ENCODE assay signal across 25 cellular contexts in the genomic region with DNA sequence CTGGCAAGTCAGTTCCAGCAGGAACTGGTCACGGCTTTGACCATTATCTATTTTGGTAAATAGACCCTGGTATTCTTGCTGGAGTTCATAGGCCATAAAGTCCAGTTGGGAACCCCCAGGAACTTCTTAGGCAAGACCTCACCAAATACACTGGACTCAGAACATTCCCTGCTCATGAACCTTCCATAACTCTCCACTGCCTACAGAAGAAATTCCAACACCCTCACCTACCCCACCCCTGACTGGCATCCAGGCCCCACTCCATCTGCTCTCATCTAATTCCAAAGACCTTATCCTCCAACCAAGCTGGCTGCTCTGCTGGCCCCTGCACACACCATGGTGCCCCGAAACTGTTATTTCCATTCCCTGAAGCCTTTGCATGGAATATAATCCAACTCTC. TPM values are rescaled to one million over a fixed set of nuclear protein-coding genes. Genes with fewer than 3 reads are reported as not detected.
DNase-seq lines count a peak whose midpoint lies in the region; ATAC-seq and TF ChIP-seq lines count a peak whose summit lies in the region.
"Had no signal": no experiment of that assay in that cellular context is flagged by ENCODE, and none has a peak within 500 bp of the region (broad histone marks: within the 10 kb centered on the region; RNA-seq: fewer than 3 reads in every experiment).

No MANE protein-coding gene starts in this region.

- H3K79me2 ChIP-seq in trophoblast cell (ENCODE audit: control insufficient read depth, insufficient read depth, low read length, poor library complexity), result peaks cover 2% of the 10 kb centered on the region
- peaks cover 4% of the 10 kb centered on the region for H3K79me2 ChIP-seq in smooth muscle cell (ENCODE audit: low read depth)

- peak overlapping the region; percentile 10 for H4K91ac ChIP-seq in trophoblast cell (ENCODE audit: low read depth, low read length)

- H3K4me2 ChIP-seq in trophoblast cell (ENCODE audit: low read length) (no peak overlapping the region), smooth muscle cell (no peak overlapping the region)

- TF ChIP-seq CTCF in HL-60 (IDR thresholded peaks at IDR 0.05; ENCODE audit: insufficient read depth, low read length) (no peak), chondrocyte (IDR thresholded peaks at IDR 0.05) (no peak), esophagus squamous epithelium (IDR thresholded peaks at IDR 0.05) (no peak), smooth muscle cell (IDR thresholded peaks at IDR 0.05; ENCODE audit: borderline replicate concordance, insufficient read depth, poor library complexity, severe bottlenecking) (no peak)

- H4K12ac ChIP-seq in trophoblast cell (ENCODE audit: low read depth, low read length), result no peak overlapping the region

- H2BK120ac ChIP-seq in trophoblast cell (ENCODE audit: insufficient read depth, low read length, poor library complexity), result no peak overlapping the region

- H3K27me3 Mint-ChIP-seq in activated CD4-positive, alpha-beta T cell treated with anti-CD3 and anti-CD28 coated beads, Interleukin-2, amount 10 ng/mL, durations not matched to agents 24 days and 14 days, result no peaks in the 10 kb centered on the region
- no peaks in the 10 kb centered on the region for H3K27me3 Mint-ChIP-seq in chondrocyte (ENCODE audit: low read depth)
- H3K27me3 Mint-ChIP-seq: effector memory CD8-positive, alpha-beta T cell had no signal

- no peak overlapping the region for H2AFZ ChIP-seq in trophoblast cell (ENCODE audit: insufficient read depth, low read length, poor library complexity)
- H2AFZ ChIP-seq in smooth muscle cell (ENCODE audit: low read depth), result no peak overlapping the region

- H3K4me1 Mint-ChIP-seq in activated CD4-positive, alpha-beta T cell treated with anti-CD3 and anti-CD28 coated beads, Interleukin-2, amount 10 ng/mL, durations not matched to agents 24 days and 14 days, result peaks cover 31% of the 10 kb centered on the region
- peaks cover 37% of the 10 kb centered on the region for H3K4me1 Mint-ChIP-seq in chondrocyte (ENCODE audit: low read depth)

- peaks cover 7% of the 10 kb centered on the region for H3K36me3 Mint-ChIP-seq in activated CD4-positive, alpha-beta T cell treated with anti-CD3 and anti-CD28 coated beads, Interleukin-2, amount 10 ng/mL, durations not matched to agents 24 days and 14 days (ENCODE audit: low read depth)
- H3K36me3 Mint-ChIP-seq in chondrocyte (ENCODE audit: low read depth), result peaks cover 4% of the 10 kb centered on the region

- no peak overlapping the region for H3K4ac ChIP-seq in trophoblast cell (ENCODE audit: low read depth, low read length)

- H3K9me3 ChIP-seq in trophoblast cell (ENCODE audit: insufficient read depth, low read depth, low read length) (no peaks in the 10 kb centered on the region), esophagus squamous epithelium (no peaks in the 10 kb centered on the region), smooth muscle cell (replicated peaks; ENCODE audit: low read depth) (no peaks in the 10 kb centered on the region)
- H3K9me3 ChIP-seq: left ventricle myocardium inferior, prostate gland, sigmoid colon, transverse colon had no signal

- H2BK5ac ChIP-seq in trophoblast cell (ENCODE audit: low read depth, low read length, poor library complexity), result no peak overlapping the region

- H3K9ac ChIP-seq in trophoblast cell (ENCODE audit: low read length), result no peak overlapping the region
- no peak overlapping the region for H3K9ac ChIP-seq in smooth muscle cell (ENCODE audit: low read depth)

- H3K27ac ChIP-seq in HL-60 (replicated peaks), result peak overlapping the region; percentile 95
- no peak overlapping the region for H3K27ac ChIP-seq in trophoblast cell (ENCODE audit: low read depth, low read length)
- H3K27ac ChIP-seq in esophagus squamous epithelium, result no peak overlapping the region
- no peak overlapping the region for H3K27ac ChIP-seq in smooth muscle cell (ENCODE audit: low read depth)
- H3K27ac ChIP-seq: left ventricle myocardium inferior, prostate gland, sigmoid colon, transverse colon had no signal

- TF ChIP-seq POLR2A in esophagus squamous epithelium (IDR thresholded peaks at IDR 0.05), result no peak

- H4K8ac ChIP-seq in trophoblast cell (ENCODE audit: low read depth, low read length), result no peak overlapping the region

- H3K23ac ChIP-seq in trophoblast cell (ENCODE audit: low read length), result no peak overlapping the region

- no CpG with 5 or more reads among the region's 2 CpGs for WGBS in trophoblast cell (ENCODE audit: extremely low coverage, insufficient coverage, insufficient read length)
- WGBS in esophagus squamous epithelium, 2 donors, result 91 to 100% methylated on average over 2 of the region's 2 CpGs
- WGBS in smooth muscle cell (ENCODE audit: low lambda C conversion rate), result 94% methylated on average over 2 of the region's 2 CpGs

- no peaks in the 10 kb centered on the region for H3F3A ChIP-seq in smooth muscle cell (ENCODE audit: low read depth)

- peak overlapping the region; percentile 25 for H3K4me3 Mint-ChIP-seq in activated CD4-positive, alpha-beta T cell treated with anti-CD3 and anti-CD28 coated beads, Interleukin-2, amount 10 ng/mL, durations not matched to agents 24 days and 14 days
- H3K4me3 Mint-ChIP-seq in chondrocyte (ENCODE audit: unreplicated experiment), result no peak overlapping the region
- H3K4me3 Mint-ChIP-seq: effector memory CD8-positive, alpha-beta T cell had no signal

- peaks cover 7% of the 10 kb centered on the region for H4K20me1 ChIP-seq in smooth muscle cell (ENCODE audit: low read depth)

- H3K79me1 ChIP-seq in trophoblast cell (ENCODE audit: low read length), result peaks cover 6% of the 10 kb centered on the region

- ATAC-seq in HG02763 (IDR thresholded peaks at IDR 0.05; ENCODE audit: unreplicated experiment), result no peak
- ATAC-seq: effector memory CD8-positive, alpha-beta T cell; esophagus mucosa had no signal

- H3K36me3 ChIP-seq in trophoblast cell (ENCODE audit: control insufficient read depth in 1 of 2, insufficient read depth in 2 of 2, low read length in 2 of 2) (peaks cover 13 to 25% of the 10 kb centered on the region in 2 experiments), esophagus squamous epithelium (peaks cover 0 to 37% (median 0%) of the 10 kb centered on the region in 3 donors), smooth muscle cell (ENCODE audit: low read depth) (peaks cover 5% of the 10 kb centered on the region)
- H3K36me3 ChIP-seq: prostate gland had no signal

- H3K27ac Mint-ChIP-seq in activated CD4-positive, alpha-beta T cell treated with anti-CD3 and anti-CD28 coated beads, Interleukin-2, amount 10 ng/mL, durations not matched to agents 24 days and 14 days, result no peak overlapping the region
- peak overlapping the region; percentile 75 for H3K27ac Mint-ChIP-seq in chondrocyte (ENCODE audit: unreplicated experiment)
- H3K27ac Mint-ChIP-seq: mesothelial cell of epicardium had no signal

- intact Hi-C loops in activated CD4-positive, alpha-beta T cell treated with anti-CD3 and anti-CD28 coated beads, Interleukin-2, amount 10 ng/mL, durations not matched to agents 24 days and 14 days (cut with micrococcal nuclease), result loop anchor here (2.0 to 10.0 kb wide), 6 partner anchors 17 to 455 kb away; no protein-coding TSS in a partner anchor
- intact Hi-C loops in esophagus squamous epithelium (cut with DNase I), result loop anchor here (10.0 kb wide), 1 partner anchor 647 kb away; no protein-coding TSS in a partner anchor

- no peak overlapping the region for H2AK5ac ChIP-seq in trophoblast cell (ENCODE audit: low read length)

- H3K27me3 ChIP-seq in HL-60 (ENCODE audit: insufficient read depth, poor library complexity, severe bottlenecking), result no peaks in the 10 kb centered on the region
- no peaks in the 10 kb centered on the region for H3K27me3 ChIP-seq in trophoblast cell (ENCODE audit: insufficient read depth, low read length)
- no peaks in the 10 kb centered on the region for H3K27me3 ChIP-seq in esophagus squamous epithelium
- no peaks in the 10 kb centered on the region for H3K27me3 ChIP-seq in smooth muscle cell (ENCODE audit: low read depth)
- H3K27me3 ChIP-seq: sigmoid colon, transverse colon had no signal

- H3K9me3 Mint-ChIP-seq in activated CD4-positive, alpha-beta T cell treated with anti-CD3 and anti-CD28 coated beads, Interleukin-2, amount 10 ng/mL, durations not matched to agents 24 days and 14 days, result no peaks in the 10 kb centered on the region
- no peaks in the 10 kb centered on the region for H3K9me3 Mint-ChIP-seq in chondrocyte (ENCODE audit: low read depth)
- H3K9me3 Mint-ChIP-seq: effector memory CD8-positive, alpha-beta T cell; mesothelial cell of epicardium had no signal

- no peak overlapping the region for H3K14ac ChIP-seq in trophoblast cell (ENCODE audit: low read length)

- H3K18ac ChIP-seq in trophoblast cell (ENCODE audit: low read length), result no peak overlapping the region

- H2BK12ac ChIP-seq in trophoblast cell (ENCODE audit: low read length), result no peak overlapping the region

- H3K4me1 ChIP-seq in trophoblast cell (ENCODE audit: control insufficient read depth in 1 of 2, insufficient read depth in 2 of 2, low read length in 2 of 2) (peaks cover 8% of the 10 kb centered on the region in 2 experiments), esophagus squamous epithelium (peaks cover 7 to 32% (median 12%) of the 10 kb centered on the region in 3 donors), smooth muscle cell (ENCODE audit: low read depth) (no peaks in the 10 kb centered on the region)
- H3K4me1 ChIP-seq: prostate gland had no signal

- DNase-seq in activated CD4-positive, alpha-beta T cell treated with anti-CD3 and anti-CD28 coated beads, Interleukin-2, amount 10 ng/mL, durations not matched to agents 24 days and 14 days, result no peak
- no peak for DNase-seq in activated CD4-positive, alpha-beta T cell treated with anti-CD3 and anti-CD28 coated beads, Interleukin-2, amount 50 U/mL, for 48 hours
- DNase-seq in HL-60 (ENCODE audit: low read depth in 1 of 2, low spot score in 1 of 2) (no peak), chondrocyte (ENCODE audit: low spot score) (no peak), trophoblast cell (peak; percentile 25 to 61), esophagus squamous epithelium (lab: John Stamatoyannopoulos, UW) (no peak), smooth muscle cell (lab: John Stamatoyannopoulos, UW; ENCODE audit: unreplicated experiment) (no peak)
- DNase-seq: activated CD4-positive, alpha-beta T cell treated with anti-CD3 and anti-CD28 coated beads, Interleukin-2, amount 50 U/mL, for 1 hour; activated CD8-positive, alpha-beta memory T cell treated with anti-CD3 and anti-CD28 coated beads, Interleukin-2, amount 50 U/mL, for 48 hours; activated gamma-delta T cell; AML-193; effector memory CD8-positive, alpha-beta T cell; H7; IMR-90; left ventricle myocardium inferior; NCI-H1105; NCI-H1930; NCI-H526 treated with DMSO at 0.1 percent for 48 hours; sigmoid colon; T-helper 9 cell; transverse colon had no signal

- H3K4me3 ChIP-seq in HL-60 (replicated peaks; ENCODE audit: insufficient read depth, low read length) (no peak overlapping the region), trophoblast cell (ENCODE audit: low read depth, low read length) (no peak overlapping the region), esophagus squamous epithelium (no peak overlapping the region), smooth muscle cell (no peak overlapping the region)
- H3K4me3 ChIP-seq: left ventricle myocardium inferior, prostate gland, sigmoid colon, transverse colon had no signal

RNA-seq across cellular contexts. Expression of a gene that starts 2.5 kb away (rescaled TPM):
- total RNA-seq in activated CD4-positive, alpha-beta T cell treated with anti-CD3 and anti-CD28 coated beads, Interleukin-2, amount 10 ng/mL, durations not matched to agents 24 days and 14 days, result 39.9 and 42.0 TPM in 2 replicates
- total RNA-seq in chondrocyte (17.7 to 23.1 TPM (median 17.7 TPM) in 3 replicates), esophagus squamous epithelium (10 to 100 TPM; 17.1 to 22.2 (median 18.6) TPM), smooth muscle cell (15.4 and 30.4 TPM in 2 replicates)
- polyA plus RNA-seq in trophoblast cell (2013), result 38.1 and 40.0 TPM in 2 replicates
- polyA plus RNA-seq in smooth muscle cell, result 14.3 and 18.4 TPM in 2 replicates

Comparison
In these comparisons a context has a peak if more than half of its experiments do, and no peak if none do; other contexts are left out.
1. DNase-seq: peak in trophoblast cell (2 of 2); none in activated CD4-positive, alpha-beta T cell treated with anti-CD3 and anti-CD28 coated beads, Interleukin-2, amount 10 ng/mL, durations not matched to agents 24 days and 14 days (single experiment), activated CD4-positive, alpha-beta T cell treated with anti-CD3 and anti-CD28 coated beads, Interleukin-2, amount 50 U/mL, for 48 hours (0 of 2), HL-60 (0 of 2), chondrocyte (single experiment), esophagus squamous epithelium (single experiment) and smooth muscle cell (single experiment).